In the genomic region with DNA sequence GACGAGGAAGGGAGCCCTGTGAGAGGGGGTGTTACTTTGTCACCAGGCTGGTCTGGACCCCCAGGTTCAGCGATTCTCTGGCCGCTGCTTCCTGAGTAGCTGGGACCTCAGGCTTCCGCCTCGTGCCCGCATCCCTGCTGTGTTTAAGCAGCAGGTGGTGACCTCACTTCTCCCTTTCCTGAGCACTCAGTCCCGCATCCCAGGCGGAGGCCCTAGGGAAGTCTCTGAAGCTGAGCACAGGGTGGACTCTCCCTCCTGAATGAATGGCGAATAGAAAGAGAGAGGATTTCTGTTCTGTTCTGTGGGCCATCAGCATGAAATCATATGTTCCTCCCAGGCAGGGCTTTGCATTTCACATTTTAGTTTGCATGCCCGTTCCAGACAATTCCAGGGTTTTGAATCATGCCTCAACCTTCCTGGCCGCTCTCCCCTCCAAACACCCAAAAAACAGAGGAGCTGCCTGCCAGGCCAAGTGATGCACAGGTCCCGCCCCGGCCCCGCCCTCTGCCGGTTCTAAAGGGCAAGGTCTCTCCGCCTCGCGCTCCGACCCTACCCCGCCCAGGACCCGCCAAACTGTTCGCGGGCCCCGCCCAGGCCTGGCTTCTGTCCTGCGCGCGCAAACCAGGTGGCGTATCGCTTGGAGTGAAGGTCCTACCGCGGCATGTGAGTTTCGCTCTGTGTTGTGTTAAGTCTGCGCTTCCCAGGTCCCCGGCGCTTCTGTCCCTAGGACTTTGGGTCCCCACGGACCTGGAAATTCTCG, we compare ENCODE assay signal across 11 cellular contexts. TPM values are rescaled to one million over a fixed set of nuclear protein-coding genes. Genes with fewer than 3 reads are reported as not detected.
A peak's percentile ranks its signal among the peaks of the same experiment; 100 is the strongest.
DNase-seq lines count a peak whose midpoint lies in the region; ATAC-seq, FAIRE-seq and TF ChIP-seq lines count a peak whose summit lies in the region.
"Had no signal": no experiment of that assay in that cellular context is flagged by ENCODE, and none has a peak within 500 bp of the region (broad histone marks: within the 10 kb centered on the region; RNA-seq: fewer than 3 reads in every experiment).

No MANE protein-coding gene starts in this region.

- TF ChIP-seq POLR2A in breast epithelium (IDR thresholded peaks at IDR 0.05), result no peak

- H3K27ac ChIP-seq in ACC112 (ENCODE audit: low read depth, low read length) (no peak overlapping the region), breast epithelium (no peak overlapping the region)
- H3K27ac ChIP-seq: SJCRH30 had no signal

- H2AFZ ChIP-seq in ACC112 (ENCODE audit: low read length, unreplicated experiment), result peak overlapping the region; percentile 83

- peak; percentile 53 for DNase-seq in DMS53 treated with DMSO at 0.1 percent for 48 hours (lab: John Stamatoyannopoulos, UW; ENCODE audit: unreplicated experiment)
- DNase-seq in breast epithelium (ENCODE audit: low spot score in 2 of 2), result no peak
- peak; percentile 91 for DNase-seq in left kidney (ENCODE audit: low read depth, low spot score)
- DNase-seq in GM10266 (ENCODE audit: extremely low spot score), result no peak
- no peak for DNase-seq in amniotic stem cell (lab: John Stamatoyannopoulos, UW)
- no peak for DNase-seq in frontal cortex (ENCODE audit: low spot score in 2 of 2)
- DNase-seq: SJCRH30; stimulated activated CD4-positive, alpha-beta T cell treated with anti-CD3 and anti-CD28 coated beads, Interleukin-4, amount 100 ng/mL, for 4 hours had no signal

- intact Hi-C loops in breast epithelium (cut with DNase I; ENCODE audit: low total_unique reads), result no loop called here

- H3K27me3 ChIP-seq in ACC112 (ENCODE audit: insufficient read depth, low read length) (no peaks in the 10 kb centered on the region), breast epithelium (no peaks in the 10 kb centered on the region)
- H3K27me3 ChIP-seq: SJCRH30 had no signal

- TF ChIP-seq CTCF in breast epithelium (IDR thresholded peaks at IDR 0.05) (no peak), GM10266 (IDR thresholded peaks at IDR 0.05; ENCODE audit: control insufficient read depth, insufficient read depth, low read depth, missing control alignments) (no peak)

- H3K4me3 ChIP-seq in ACC112 (ENCODE audit: low read depth, low read length) (peak overlapping the region; percentile 74), breast epithelium (peak overlapping the region in 2 of 3 donors; percentile 9 to 41)
- H3K4me3 ChIP-seq: SJCRH30 had no signal

- H3K9me3 ChIP-seq in breast epithelium, result peaks cover 82 to 86% of the 10 kb centered on the region in 2 donors
- H3K9me3 ChIP-seq: SJCRH30 had no signal

- FAIRE-seq in frontal cortex (lab: Jason Lieb, UNC), result no peak
- FAIRE-seq: urothelium cell line had no signal

- no peak for ATAC-seq in HG03097 (IDR thresholded peaks at IDR 0.05; ENCODE audit: low FRiP score, unreplicated experiment)

- H3K79me2 ChIP-seq in ACC112 (ENCODE audit: control insufficient read depth, insufficient read depth, low read length, unreplicated experiment), result no peaks in the 10 kb centered on the region

- H3K36me3 ChIP-seq in ACC112 (ENCODE audit: insufficient read depth, low read length), result no peaks in the 10 kb centered on the region
- H3K36me3 ChIP-seq in breast epithelium, result no peaks in the 10 kb centered on the region
- H3K36me3 ChIP-seq: SJCRH30 had no signal

- no peaks in the 10 kb centered on the region for H3K4me1 ChIP-seq in ACC112 (ENCODE audit: control insufficient read depth, insufficient read depth, low read length, unreplicated experiment)
- no peaks in the 10 kb centered on the region for H3K4me1 ChIP-seq in breast epithelium
- H3K4me1 ChIP-seq: SJCRH30 had no signal

RNA-seq across cellular contexts. Expression of gene ZNF808, which starts 35.1 kb away (rescaled TPM):
- total RNA-seq in breast epithelium (10 to 100 TPM; 20.6 to 35.1 (median 21.3) TPM), frontal cortex (17.9 TPM)

RNA-seq across cellular contexts. Expression of gene ZNF578, which starts 39.0 kb away (rescaled TPM):
- total RNA-seq in breast epithelium (1 to 10 TPM; 1.3 to 3.7 (median 1.4) TPM), frontal cortex (36.3 TPM)

Comparison
In these comparisons a context has a peak if more than half of its experiments do, and no peak if none do; other contexts are left out.
1. DNase-seq: peak in DMS53 treated with DMSO at 0.1 percent for 48 hours (single experiment) and left kidney (single experiment); none in breast epithelium (0 of 2), GM10266 (single experiment), amniotic stem cell (single experiment) and frontal cortex (0 of 2).